14 cellular contexts compared by ENCODE assay signal in genomic region chr9:124794902-124795491, GRCh38. TPM values are rescaled to one million over a fixed set of nuclear protein-coding genes. Genes with fewer than 3 reads are reported as not detected.
DNase-seq lines count a peak whose midpoint lies in the region; ATAC-seq, FAIRE-seq and TF ChIP-seq lines count a peak whose summit lies in the region.
"Had no signal": no experiment of that assay in that cellular context is flagged by ENCODE, and none has a peak within 500 bp of the region (broad histone marks: within the 10 kb centered on the region; RNA-seq: fewer than 3 reads in every experiment).

No MANE protein-coding gene starts in this region.

- H3K4me1 Mint-ChIP-seq in activated naive CD4-positive, alpha-beta T cell treated with anti-CD3 and anti-CD28 coated beads, Interleukin-2, amount 10 ng/mL, durations not matched to agents 7 days and 5 days, result peaks cover 5% of the 10 kb centered on the region

- H3K4me2 ChIP-seq in OCI-LY7 (ENCODE audit: low read length), result no peak overlapping the region

- no peaks in the 10 kb centered on the region for H3K79me2 ChIP-seq in OCI-LY7 (ENCODE audit: insufficient read depth, low read depth, low read length)

- no peaks in the 10 kb centered on the region for H3K36me3 ChIP-seq in OCI-LY7 (ENCODE audit: insufficient read depth, low read length)
- no peaks in the 10 kb centered on the region for H3K36me3 ChIP-seq in thyroid gland
- H3K36me3 ChIP-seq: neutrophil had no signal

- H3K9me3 ChIP-seq in OCI-LY7 (ENCODE audit: low read length), result no peaks in the 10 kb centered on the region
- no peaks in the 10 kb centered on the region for H3K9me3 ChIP-seq in thyroid gland
- H3K9me3 ChIP-seq: neutrophil had no signal

- H3K27me3 ChIP-seq in foreskin keratinocyte (no peaks in the 10 kb centered on the region), thyroid gland (no peaks in the 10 kb centered on the region)
- H3K27me3 ChIP-seq: neutrophil had no signal

- TF ChIP-seq CTCF in OCI-LY7 (conservative IDR thresholded peaks at IDR 0.05; ENCODE audit: low read length), result 0 out of 2 replicates have a peak, but pooled peaks have one; percentile 28
- TF ChIP-seq CTCF in foreskin keratinocyte (conservative IDR thresholded peaks at IDR 0.05), result peak; percentile 38
- no peak for TF ChIP-seq CTCF in thyroid gland (IDR thresholded peaks at IDR 0.05)

- CTCF ChIA-PET in OCI-LY7 (lab: Charles Lee; ENCODE audit: unreplicated experiment), result no interaction called here
- CTCF ChIA-PET in activated naive CD4-positive, alpha-beta T cell treated with anti-CD3 and anti-CD28 coated beads, Interleukin-2, amount 10 ng/mL, durations not matched to agents 7 days and 5 days (lab: Charles Lee), result interaction anchor here (1.1 kb wide), 1 partner anchor 37 kb away, joined by 3 read pairs; no protein-coding TSS in a partner anchor

- no peaks in the 10 kb centered on the region for H4K20me1 ChIP-seq in OCI-LY7 (ENCODE audit: insufficient read depth, low read length)

- H3K27ac ChIP-seq in OCI-LY7 (ENCODE audit: low read depth, low read length, poor library complexity, severe bottlenecking) (no peak overlapping the region), foreskin keratinocyte (no peak overlapping the region), thyroid gland (peak overlapping the region in 2 of 3 donors; percentile 74 to 78)
- H3K27ac ChIP-seq: neutrophil had no signal

- no peak overlapping the region for H3K27ac Mint-ChIP-seq in activated naive CD4-positive, alpha-beta T cell treated with anti-CD3 and anti-CD28 coated beads, Interleukin-2, amount 10 ng/mL, durations not matched to agents 7 days and 5 days
- H3K27ac Mint-ChIP-seq: activated naive CD8-positive, alpha-beta T cell treated with anti-CD3 and anti-CD28 coated beads, Interleukin-2, amount 10 ng/mL, durations not matched to agents 7 days and 5 days had no signal

- peaks cover 69% of the 10 kb centered on the region for H3K27me3 Mint-ChIP-seq in activated naive CD4-positive, alpha-beta T cell treated with anti-CD3 and anti-CD28 coated beads, Interleukin-2, amount 10 ng/mL, durations not matched to agents 7 days and 5 days

- H3K4me3 ChIP-seq in OCI-LY7 (ENCODE audit: low read depth, low read length, poor library complexity, severe bottlenecking), result no peak overlapping the region
- H3K4me3 ChIP-seq in thyroid gland (replicated peaks in 1 of 3), result no peak overlapping the region

- intact Hi-C loops in Right ventricle myocardium superior (cut with DNase I), result no loop called here
- intact Hi-C loops in cardiac septum (cut with DNase I), result no loop called here
- intact Hi-C loops in OCI-LY7 (cut with micrococcal nuclease; ENCODE audit: unreplicated experiment), result no loop called here
- intact Hi-C loops in thyroid gland (cut with DNase I), result no loop called here

- ATAC-seq in Right ventricle myocardium superior (ENCODE audit: poor library complexity), result peak; percentile 54
- ATAC-seq in foreskin keratinocyte, result no peak

- H3K4me3 Mint-ChIP-seq in activated naive CD4-positive, alpha-beta T cell treated with anti-CD3 and anti-CD28 coated beads, Interleukin-2, amount 10 ng/mL, durations not matched to agents 7 days and 5 days, result no peak overlapping the region
- H3K4me3 Mint-ChIP-seq: activated naive CD8-positive, alpha-beta T cell treated with anti-CD3 and anti-CD28 coated beads, Interleukin-2, amount 10 ng/mL, durations not matched to agents 7 days and 5 days had no signal

- no peaks in the 10 kb centered on the region for H3K9me2 ChIP-seq in OCI-LY7 (ENCODE audit: insufficient read depth, low read length)

- H3K36me3 Mint-ChIP-seq in activated naive CD4-positive, alpha-beta T cell treated with anti-CD3 and anti-CD28 coated beads, Interleukin-2, amount 10 ng/mL, durations not matched to agents 7 days and 5 days, result no peaks in the 10 kb centered on the region
- H3K36me3 Mint-ChIP-seq: activated naive CD8-positive, alpha-beta T cell treated with anti-CD3 and anti-CD28 coated beads, Interleukin-2, amount 10 ng/mL, durations not matched to agents 7 days and 5 days had no signal

- WGBS in thyroid gland, 2 donors, result 89% methylated on average over 7 to 9 of the region's 11 CpGs

- H3K4me1 ChIP-seq in OCI-LY7 (ENCODE audit: insufficient read depth, low read length, poor library complexity, severe bottlenecking) (peaks cover 8% of the 10 kb centered on the region), foreskin keratinocyte (peaks cover under 1% of the 10 kb centered on the region), thyroid gland (peaks cover 40 to 75% of the 10 kb centered on the region in 2 donors)

- H3K9me3 Mint-ChIP-seq in activated naive CD4-positive, alpha-beta T cell treated with anti-CD3 and anti-CD28 coated beads, Interleukin-2, amount 10 ng/mL, durations not matched to agents 7 days and 5 days, result no peaks in the 10 kb centered on the region
- H3K9me3 Mint-ChIP-seq: activated naive CD8-positive, alpha-beta T cell treated with anti-CD3 and anti-CD28 coated beads, Interleukin-2, amount 10 ng/mL, durations not matched to agents 7 days and 5 days had no signal

- POLR2A ChIA-PET in OCI-LY7 (lab: Charles Lee), result interaction anchor here (0.6 kb wide), 1 partner anchor 68 kb away, joined by 4 read pairs; no protein-coding TSS in a partner anchor

- FAIRE-seq in urothelium cell line (lab: Jason Lieb, UNC), result no peak
- FAIRE-seq: TTC549 had no signal

- TF ChIP-seq POLR2A in thyroid gland (IDR thresholded peaks at IDR 0.05), result no peak

- DNase-seq in Right ventricle myocardium superior, result no peak
- no peak for DNase-seq in cardiac septum (ENCODE audit: low spot score)
- no peak for DNase-seq in OCI-LY7 (ENCODE audit: low spot score)
- no peak for DNase-seq in foreskin keratinocyte
- DNase-seq in thyroid gland, result no peak
- no peak for DNase-seq in NCI-H2107 treated with DMSO at 0.1 percent for 48 hours (lab: John Stamatoyannopoulos, UW; ENCODE audit: unreplicated experiment)
- DNase-seq in activated naive CD4-positive, alpha-beta T cell treated with anti-CD3 and anti-CD28 coated beads, Interleukin-2, amount 10 ng/mL, durations not matched to agents 7 days and 5 days, result no peak
- DNase-seq in urothelium cell line (ENCODE audit: low spot score), result no peak
- DNase-seq: activated naive CD8-positive, alpha-beta T cell treated with anti-CD3 and anti-CD28 coated beads, Interleukin-2, amount 10 ng/mL, durations not matched to agents 7 days and 5 days; cortex of kidney; NCI-H2227 treated with DMSO at 0.1 percent for 48 hours; stimulated activated CD4-positive, alpha-beta T cell treated with anti-CD3 and anti-CD28 coated beads, Interleukin-15, amount 100 ng/mL, for 24 hours had no signal

- no peak overlapping the region for H2AFZ ChIP-seq in OCI-LY7 (ENCODE audit: low read length)

- BruUV-seq in OCI-LY7 (replicated peaks; lab: Mats Ljungman, UMichigan), result no TSS peak

RNA-seq across cellular contexts. Expression of gene OLFML2A, which starts 18.1 kb away (rescaled TPM):
- 27.5 TPM for total RNA-seq in Right ventricle myocardium superior
- total RNA-seq in cardiac septum, result 46.4 TPM
- total RNA-seq in OCI-LY7 (2014; rRNA removed; shearing (Covaris generic)), result 3.4 and 4.4 TPM in 2 replicates
- 6.0 and 6.7 TPM in 2 replicates for total RNA-seq in OCI-LY7 (2022)
- total RNA-seq in foreskin keratinocyte, result 1.3 and 3.1 TPM in 2 replicates
- polyA plus RNA-seq in foreskin keratinocyte, result 0.51 and 1.5 TPM in 2 replicates
- total RNA-seq in thyroid gland, result 10 to 100 TPM; 40.7 to 64.3 (median 50.2) TPM
- total RNA-seq: activated naive CD8-positive, alpha-beta T cell treated with anti-CD3 and anti-CD28 coated beads, Interleukin-2, amount 10 ng/mL, durations not matched to agents 7 days and 5 days had no signal

RNA-seq across cellular contexts. Expression of gene NR6A1, which starts 23.9 kb away (rescaled TPM):
- 1.4 TPM for total RNA-seq in Right ventricle myocardium superior
- 2.2 TPM for total RNA-seq in cardiac septum
- total RNA-seq in OCI-LY7 (2014; rRNA removed; shearing (Covaris generic)), result 13.0 and 17.5 TPM in 2 replicates
- 21.7 and 23.0 TPM in 2 replicates for total RNA-seq in OCI-LY7 (2022)
- total RNA-seq in foreskin keratinocyte, result 0.68 and 1.0 TPM in 2 replicates
- 0.18 and 0.39 TPM in 2 replicates for polyA plus RNA-seq in foreskin keratinocyte
- total RNA-seq in thyroid gland, result 10 to 100 TPM; 15.3 to 25.0 (median 19.3) TPM

RNA-seq across cellular contexts. Expression of gene WDR38, which starts 58.3 kb away (rescaled TPM):
- total RNA-seq in Right ventricle myocardium superior (not detected), cardiac septum (not detected), OCI-LY7 (2022) (not detected in 2 replicates), foreskin keratinocyte (not detected in 2 replicates), thyroid gland (1 to 10 TPM in 1 of 4 donors, under 1 TPM in 2, not detected in 1; 0.33 to 1.5 (median 0.79) TPM)
- not detected in 2 replicates for total RNA-seq in OCI-LY7 (2014; rRNA removed; shearing (Covaris generic))
- polyA plus RNA-seq in foreskin keratinocyte, result not detected in 2 replicates
- total RNA-seq: activated naive CD8-positive, alpha-beta T cell treated with anti-CD3 and anti-CD28 coated beads, Interleukin-2, amount 10 ng/mL, durations not matched to agents 7 days and 5 days had no signal

Comparison
In these comparisons a context has a peak if more than half of its experiments do, and no peak if none do; other contexts are left out.
1. H3K27ac ChIP-seq: peak in thyroid gland (2 of 3); none in OCI-LY7 (single experiment) and foreskin keratinocyte (single experiment).
2. CTCF ChIP-seq: peak in OCI-LY7 (single experiment) and foreskin keratinocyte (single experiment); none in thyroid gland (0 of 6).